In the genomic region with DNA sequence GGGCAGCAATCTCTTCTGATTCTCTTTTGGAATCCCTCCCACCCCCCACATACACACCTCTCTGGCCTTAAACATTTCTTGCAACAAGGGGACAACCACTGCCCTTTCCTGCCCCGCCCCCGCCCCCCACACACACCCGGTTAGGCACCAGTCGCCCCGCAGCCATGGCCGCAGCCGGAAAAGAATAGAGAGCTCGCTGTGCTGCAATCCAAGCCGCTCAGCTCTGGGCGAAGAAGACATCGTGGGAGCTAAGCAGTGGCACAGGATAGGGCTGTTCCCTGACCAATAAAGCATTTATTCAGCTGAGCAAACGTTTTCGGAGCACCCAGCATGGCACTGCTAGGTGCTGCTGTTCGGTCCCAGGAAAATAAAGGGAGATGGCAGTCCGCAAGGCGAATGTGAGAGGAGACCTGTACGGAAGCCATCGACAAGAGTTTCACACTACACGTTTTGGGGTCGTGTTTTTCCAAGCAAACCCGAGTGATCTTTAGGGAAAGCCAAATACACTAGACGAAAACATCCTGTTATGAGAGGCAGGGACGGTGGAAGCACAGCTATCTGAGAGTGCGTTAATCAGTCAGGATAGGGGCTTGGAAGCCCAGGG, we compare ENCODE assay signal across 3 cellular contexts.
TF ChIP-seq lines count a peak whose summit lies in the region.

No MANE protein-coding gene starts in this region.

TF ChIP-seq in HepG2, 621 proteins besides CTCF, POLR2A, EP300 and RAD21:
- no peak for TF ChIP-seq ATF2 (CRISPR knock-in tag; IDR thresholded peaks at IDR 0.05)
- TF ChIP-seq FOXA3 (CRISPR knock-in tag; IDR thresholded peaks at IDR 0.05): no peak
- TF ChIP-seq ZBTB21 (CRISPR knock-in tag; IDR thresholded peaks at IDR 0.05): no peak
- TF ChIP-seq ZBTB38 (CRISPR knock-in tag; IDR thresholded peaks at IDR 0.05): peak; percentile 84; the same call in 1 of the 2 replicates
- TF ChIP-seq PRPF4 (IDR thresholded peaks at IDR 0.05; ENCODE audit: low read depth, low read length, poor library complexity, severe bottlenecking): peak; percentile 32

TF ChIP-seq in neural cell, 6 proteins besides CTCF, POLR2A, EP300 and RAD21:
- TF ChIP-seq MXI1 (conservative IDR thresholded peaks at IDR 0.05; ENCODE audit: poor library complexity, severe bottlenecking) (peak; percentile 18), POLR2AphosphoS5 (IDR thresholded peaks at IDR 0.05) (no peak)

TF ChIP-seq in GM12891, 5 proteins besides CTCF, POLR2A, EP300 and RAD21:
- no peak for TF ChIP-seq TAF1 (IDR thresholded peaks at IDR 0.05; ENCODE audit: low read depth, low read length)
TF ChIP-seq in GM12891: peak in this region for 0.
